Comparison of ENCODE assay signal across 1 cellular context in genomic region chr6:90940812-90941481, GRCh38.
A peak's percentile ranks its signal among the peaks of the same experiment; 100 is the strongest.
TF ChIP-seq lines count a peak whose summit lies in the region.

No MANE protein-coding gene starts in this region.

TF ChIP-seq in GM12878, 131 proteins besides CTCF, POLR2A, EP300 and RAD21 (continued from another document):
- TF ChIP-seq CUX1 (IDR thresholded peaks at IDR 0.05; ENCODE audit: insufficient replicate concordance, low read depth, low read length) (no peak), BCLAF1 (IDR thresholded peaks at IDR 0.05) (no peak), IKZF1 (conservative IDR thresholded peaks at IDR 0.05) (peak; percentile 51), IKZF2 (IDR thresholded peaks at IDR 0.05) (peak in 1 of 2 experiments; percentile 49; a peak in 3 of 4 replicates), ZNF24 (IDR thresholded peaks at IDR 0.05) (0 out of 2 replicates have a peak, but pooled peaks have one; percentile 7), MTA2 (IDR thresholded peaks at IDR 0.05; ENCODE audit: low read depth) (no peak), CBFB (IDR thresholded peaks at IDR 0.05; ENCODE audit: low read depth) (no peak), ZNF274 (IDR thresholded peaks at IDR 0.05; ENCODE audit: insufficient read depth, insufficient read length) (no peak), ATF2 (IDR thresholded peaks at IDR 0.05; ENCODE audit: low read length) (peak; percentile 33; the same call in 1 of the 2 replicates), HSF1 (IDR thresholded peaks at IDR 0.05; ENCODE audit: low read depth, low read length) (no peak), SMARCA5 (IDR thresholded peaks at IDR 0.05) (no peak)
